In the genomic region with DNA sequence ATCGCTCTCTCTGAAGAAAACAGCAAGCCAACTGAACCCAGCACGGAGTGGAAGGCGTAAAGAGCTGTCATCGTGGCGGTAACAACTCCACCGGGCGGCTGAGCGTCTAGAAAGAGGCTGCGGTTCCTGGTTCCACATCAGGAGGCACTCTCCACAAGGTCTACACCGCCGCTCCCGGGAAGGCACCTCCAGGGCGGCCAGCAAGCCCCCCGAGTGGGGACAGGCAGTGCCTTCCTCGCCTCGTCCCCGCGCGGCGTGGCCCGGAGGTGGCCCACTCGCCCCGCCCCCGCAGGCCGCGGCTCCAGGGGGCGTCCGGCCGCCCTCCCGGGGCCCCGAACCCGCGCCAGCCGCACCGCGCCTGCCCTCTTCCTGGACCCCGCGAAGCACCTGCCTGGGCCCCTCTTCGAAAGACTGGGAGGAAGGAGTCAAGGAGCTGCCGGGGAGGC, we compare ENCODE assay signal across 8 cellular contexts. TPM values are rescaled to one million over a fixed set of nuclear protein-coding genes. Genes with fewer than 3 reads are reported as not detected.
DNase-seq lines count a peak whose midpoint lies in the region; ATAC-seq and TF ChIP-seq lines count a peak whose summit lies in the region.

No MANE protein-coding gene starts in this region.

- peak overlapping the region; percentile 76 to 90 for H3K4me3 ChIP-seq in left lung

- intact Hi-C loops in left lung (cut with DNase I) = no loop called here

- H3K9me3 ChIP-seq in left lung = no peaks in the 10 kb centered on the region

- no peaks in the 10 kb centered on the region for H3K36me3 ChIP-seq in left lung

- peak overlapping the region; percentile 92 for H3K27ac ChIP-seq in caudate nucleus (ENCODE audit: low read depth, low read length)
- peak overlapping the region; percentile 89 to 93 for H3K27ac ChIP-seq in left lung

- H3K4me1 ChIP-seq in left lung = peaks cover 5 to 19% of the 10 kb centered on the region in 2 donors

- ATAC-seq in left lung = peak; percentile 40

- DNase-seq in D341Med (ENCODE audit: low spot score) = peak; percentile 69
- peak; percentile 62 for DNase-seq in GM20000 (ENCODE audit: low spot score)
- peak; percentile 52 for DNase-seq in HK-2 (ENCODE audit: unreplicated experiment)
- peak; percentile 49 for DNase-seq in T-helper 9 cell
- DNase-seq in caudate nucleus (lab: John Stamatoyannopoulos, UW) = peak in 44 of 61 donors; percentile 9 to 78 (median 50)
- DNase-seq in left lung = peak; percentile 70 to 89
- DNase-seq in stimulated activated CD4-positive, alpha-beta T cell treated with anti-CD3 and anti-CD28 coated beads, Interleukin-4, amount 100 ng/mL, for 48 hours (ENCODE audit: low read depth in 2 of 2) = peak; percentile 32 to 35
- no peak for DNase-seq in NCI-H2107 (lab: John Stamatoyannopoulos, UW)

- TF ChIP-seq CTCF in GM20000 (IDR thresholded peaks at IDR 0.05; ENCODE audit: extremely low read depth, missing control alignments) = no peak
- no peak for TF ChIP-seq CTCF in left lung (IDR thresholded peaks at IDR 0.05)

- no peaks in the 10 kb centered on the region for H3K27me3 ChIP-seq in left lung

RNA-seq across cellular contexts. Expression of gene KLHL8, which starts 0.7 kb away (rescaled TPM):
- 10 to 100 TPM; 18.2 to 19.1 TPM for total RNA-seq in left lung
